ENCODE assay signal across 19 cellular contexts in the genomic region with DNA sequence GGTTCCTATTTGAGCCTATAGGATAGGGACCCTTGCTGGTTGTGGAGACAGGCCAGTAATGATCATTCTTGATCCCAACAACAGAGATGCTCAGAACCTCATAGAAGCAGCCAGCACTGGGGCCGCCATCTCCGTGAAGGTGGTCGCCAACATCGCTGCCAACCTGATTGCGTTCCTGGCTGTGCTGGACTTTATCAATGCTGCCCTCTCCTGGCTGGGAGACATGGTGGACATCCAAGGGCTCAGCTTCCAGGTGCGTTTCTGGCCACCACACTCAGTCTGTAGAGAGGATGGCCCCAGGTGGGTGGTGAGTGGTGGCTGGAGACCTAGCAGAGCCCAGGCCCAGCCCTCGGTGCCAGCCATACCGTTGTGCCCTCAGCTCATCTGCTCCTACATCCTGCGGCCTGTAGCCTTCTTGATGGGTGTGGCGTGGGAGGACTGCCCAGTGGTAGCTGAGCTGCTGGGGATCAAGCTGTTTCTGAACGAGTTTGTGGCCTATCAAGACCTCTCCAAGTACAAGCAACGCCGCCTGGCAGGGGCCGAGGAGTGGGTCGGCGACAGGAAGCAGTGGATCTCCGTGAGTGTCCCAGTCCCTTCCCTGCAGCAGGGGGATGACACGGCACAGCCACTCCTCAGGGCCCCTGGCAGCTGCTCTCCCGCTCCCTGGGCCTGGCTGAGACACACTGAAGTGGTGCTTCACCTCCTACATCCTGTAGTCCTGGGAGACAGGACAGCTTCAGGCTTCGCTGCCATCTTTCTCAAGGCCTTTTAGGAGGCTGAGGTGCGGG. TPM values are rescaled to one million over a fixed set of nuclear protein-coding genes. Genes with fewer than 3 reads are reported as not detected.
DNase-seq lines count a peak whose midpoint lies in the region; ATAC-seq, FAIRE-seq and TF ChIP-seq lines count a peak whose summit lies in the region.
"Had no signal": no experiment of that assay in that cellular context is flagged by ENCODE, and none has a peak within 500 bp of the region (broad histone marks: within the 10 kb centered on the region; RNA-seq: fewer than 3 reads in every experiment).

No MANE protein-coding gene starts in this region.

- no peaks in the 10 kb centered on the region for H3K27me3 ChIP-seq in bronchial epithelial cell (ENCODE audit: control insufficient read depth, insufficient read depth, low read length)
- no peaks in the 10 kb centered on the region for H3K27me3 ChIP-seq in liver (ENCODE audit: control insufficient read depth in 4 of 4, insufficient read depth in 4 of 4, low read length in 3 of 4)
- H3K27me3 ChIP-seq: breast epithelium had no signal

- intact Hi-C loops in head of caudate nucleus (cut with DNase I), result loop anchor here (10.0 kb wide), 1 partner anchor 340 kb away; no protein-coding TSS in a partner anchor

- peak; percentile 21 to 64 for TF ChIP-seq RAD21 in liver (IDR thresholded peaks at IDR 0.05)

- no peak for TF ChIP-seq POLR2A in NB4 (IDR thresholded peaks at IDR 0.05; ENCODE audit: extremely low read depth, insufficient read length)

- no peak for ATAC-seq in GM18861 (IDR thresholded peaks at IDR 0.05; ENCODE audit: unreplicated experiment)
- ATAC-seq: left colon; stimulated activated naive CD8-positive, alpha-beta T cell treated with anti-CD3 and anti-CD28 coated beads, Interleukin-15, amount 100 ng/mL, for 72 hours had no signal

- no peaks in the 10 kb centered on the region for H3K9me3 ChIP-seq in liver (ENCODE audit: control insufficient read depth in 4 of 4, low read length in 3 of 4)
- H3K9me3 ChIP-seq: breast epithelium had no signal

- no peak for FAIRE-seq in bronchial epithelial cell (lab: Jason Lieb, UNC)
- FAIRE-seq: endometrium had no signal

- H3K9ac ChIP-seq in liver (ENCODE audit: low read depth in 1 of 2, low read length in 2 of 2), result no peak overlapping the region

- peak; percentile 2 for TF ChIP-seq CTCF in NB4 (IDR thresholded peaks at IDR 0.05; ENCODE audit: low read depth, low read length)
- TF ChIP-seq CTCF in bronchial epithelial cell (IDR thresholded peaks at IDR 0.05; ENCODE audit: insufficient read depth, low read length, severe bottlenecking), result peak; percentile 13
- TF ChIP-seq CTCF in liver (IDR thresholded peaks at IDR 0.05; ENCODE audit: low read depth, low read length, missing input control), result peak; percentile 6

- no peak overlapping the region for H3K27ac ChIP-seq in liver (ENCODE audit: low read depth in 1 of 2, low read length in 2 of 2)
- H3K27ac ChIP-seq: breast epithelium had no signal

- H3K4me3 ChIP-seq in NB4 (ENCODE audit: low read depth, low read length) (no peak overlapping the region), bronchial epithelial cell (ENCODE audit: low read depth, low read length) (no peak overlapping the region), liver (ENCODE audit: low read depth in 1 of 3, low read length in 3 of 3) (no peak overlapping the region)
- H3K4me3 ChIP-seq: breast epithelium had no signal

- no peaks in the 10 kb centered on the region for H3K4me1 ChIP-seq in liver (ENCODE audit: control insufficient read depth in 4 of 4, insufficient read depth in 4 of 4, low read length in 3 of 4)
- H3K4me1 ChIP-seq: breast epithelium had no signal

- WGBS in liver, result 82% methylated on average over 21 of the region's 21 CpGs

- DNase-seq in ELF-1 (ENCODE audit: low read depth, low spot score) (peak; percentile 47), NB4 (ENCODE audit: low read depth) (no peak), bronchial epithelial cell (ENCODE audit: low read depth) (no peak), NCI-H2029 (lab: John Stamatoyannopoulos, UW) (no peak), NCI-H2196 (lab: John Stamatoyannopoulos, UW; ENCODE audit: unreplicated experiment) (no peak), head of caudate nucleus (no peak)
- DNase-seq: activated CD8-positive, alpha-beta memory T cell treated with anti-CD3 and anti-CD28 coated beads for 24 hours; activated naive CD4-positive, alpha-beta T cell treated with Interleukin-2 at 50 U/mL for 16 hours; CD4-positive, CD25-positive, alpha-beta regulatory T cell; left colon; naive B cell; NCI-H1436; NCI-H748 treated with DMSO at 0.1 percent for 48 hours; SIG-M5; stimulated activated naive CD8-positive, alpha-beta T cell treated with anti-CD3 and anti-CD28 coated beads, Interleukin-15, amount 100 ng/mL, for 72 hours had no signal

- H3K36me3 ChIP-seq in bronchial epithelial cell (ENCODE audit: control insufficient read depth, insufficient read depth, low read length) (no peaks in the 10 kb centered on the region), liver (ENCODE audit: control insufficient read depth in 4 of 4, insufficient read depth in 3 of 4, low read depth in 1 of 4, low read length in 3 of 4) (peaks cover 2 to 69% (median 34%) of the 10 kb centered on the region in 4 donors)
- H3K36me3 ChIP-seq: breast epithelium had no signal

TF ChIP-seq in liver, 16 proteins besides CTCF, POLR2A, EP300 and RAD21:
- no peak for TF ChIP-seq FOXA2 (IDR thresholded peaks at IDR 0.05)
- TF ChIP-seq REST (IDR thresholded peaks at IDR 0.05), result no peak
- no peak for TF ChIP-seq HNF4G (IDR thresholded peaks at IDR 0.05)
- no peak for TF ChIP-seq MAX (IDR thresholded peaks at IDR 0.05)
- TF ChIP-seq FOXA1 (IDR thresholded peaks at IDR 0.05), result no peak
- TF ChIP-seq SP1 (IDR thresholded peaks at IDR 0.05), result no peak
- TF ChIP-seq YY1 (IDR thresholded peaks at IDR 0.05), result no peak
- no peak for TF ChIP-seq JUND (IDR thresholded peaks at IDR 0.05)
- TF ChIP-seq RXRA (IDR thresholded peaks at IDR 0.05), result no peak
- no peak for TF ChIP-seq GABPA (IDR thresholded peaks at IDR 0.05 in 1 of 2, conservative IDR thresholded peaks at IDR 0.05 in 1 of 2)

RNA-seq across cellular contexts. Expression of gene PDE8A, which starts 46.5 kb away (rescaled TPM):
- total RNA-seq in bronchial epithelial cell (11.6 and 17.0 TPM in 2 replicates), liver (10 to 100 TPM; 14.6 to 47.5 TPM)
- polyA plus RNA-seq in liver, result 10 to 100 TPM; 11.2 to 18.6 TPM

RNA-seq across cellular contexts. Expression of gene SLC28A1, which starts 50.7 kb away (rescaled TPM):
- not detected in 2 replicates for total RNA-seq in bronchial epithelial cell
- 10 to 100 TPM in 1 of 2 donors, under 1 TPM in 1; 0.09 to 39.7 TPM for total RNA-seq in liver
- polyA plus RNA-seq in liver, result 10 to 100 TPM; 14.8 to 21.9 TPM
- total RNA-seq: CD4-positive, CD25-positive, alpha-beta regulatory T cell; left colon had no signal
- polyA plus RNA-seq: CD4-positive, CD25-positive, alpha-beta regulatory T cell had no signal
